ENCODE assay signal across 1 cellular context in the genomic region with DNA sequence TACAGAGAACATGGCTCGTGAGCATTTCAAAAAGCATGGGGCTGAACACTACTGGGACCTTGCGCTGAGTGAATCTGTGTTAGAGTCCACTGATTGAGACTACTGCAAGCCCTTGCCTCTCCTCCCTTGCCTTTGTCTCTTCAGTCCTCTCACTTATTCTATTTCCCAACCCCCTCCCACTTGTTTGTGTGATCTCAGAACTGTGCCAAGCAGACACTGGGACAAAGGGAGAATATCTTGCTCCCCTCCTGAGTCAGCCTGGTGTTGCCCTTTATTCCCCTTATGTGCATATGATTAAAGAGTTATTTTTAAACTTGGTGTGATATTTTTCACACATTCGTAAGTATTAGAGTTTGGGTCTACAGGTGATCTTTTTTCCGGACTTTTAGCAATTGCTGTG.
TF ChIP-seq lines count a peak whose summit lies in the region.

No MANE protein-coding gene starts in this region.

TF ChIP-seq in endothelial cell of umbilical vein, 7 proteins besides CTCF, POLR2A, EP300 and RAD21:
- TF ChIP-seq JUN (IDR thresholded peaks at IDR 0.05; ENCODE audit: borderline replicate concordance, insufficient read depth, insufficient read length, low read depth), result no peak
- no peak for TF ChIP-seq GATA2 (IDR thresholded peaks at IDR 0.05; ENCODE audit: insufficient read depth, insufficient read length, low read depth, low read length)
- TF ChIP-seq POLR2AphosphoS5 (IDR thresholded peaks at IDR 0.05; ENCODE audit: insufficient read depth, low read depth, low read length), result no peak
- TF ChIP-seq, protein P1, sequence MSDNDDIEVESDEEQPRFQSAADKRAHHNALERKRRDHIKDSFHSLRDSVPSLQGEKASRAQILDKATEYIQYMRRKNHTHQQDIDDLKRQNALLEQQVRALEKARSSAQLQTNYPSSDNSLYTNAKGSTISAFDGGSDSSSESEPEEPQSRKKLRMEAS (IDR thresholded peaks at IDR 0.05; ENCODE audit: insufficient read depth, insufficient read length), result no peak
- no peak for TF ChIP-seq MYC (IDR thresholded peaks at IDR 0.05; ENCODE audit: low read depth, low read length)
- no peak for TF ChIP-seq FOS (IDR thresholded peaks at IDR 0.05; ENCODE audit: borderline replicate concordance, insufficient read depth, low read length)
- no peak for TF ChIP-seq EZH2 (IDR thresholded peaks at IDR 0.05; ENCODE audit: borderline replicate concordance, low read depth, low read length, severe bottlenecking)
